Comparison of ENCODE assay signal across 25 cellular contexts in the genomic region with DNA sequence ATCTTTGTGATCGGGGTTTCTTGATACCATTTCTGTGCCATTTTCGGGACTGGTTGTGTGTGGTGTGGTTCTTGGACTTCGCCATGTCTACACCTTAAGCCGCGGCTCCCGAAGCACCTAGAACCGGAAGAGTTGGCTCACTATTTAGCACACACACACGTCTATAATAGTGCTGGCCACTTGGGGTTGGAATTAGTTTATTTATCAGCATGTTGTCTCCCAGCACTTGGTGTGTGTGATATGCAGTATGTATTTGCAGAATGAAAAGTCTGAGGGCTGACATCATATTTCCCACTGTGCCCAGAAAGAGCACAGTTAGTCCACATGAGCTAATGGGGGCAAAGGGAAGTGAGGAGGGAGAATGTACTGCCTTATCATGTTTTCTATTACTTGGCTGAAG.
"Had no signal": no experiment of that assay in that cellular context is flagged by ENCODE, and none has a peak within 500 bp of the region (broad histone marks: within the 10 kb centered on the region; RNA-seq: fewer than 3 reads in every experiment).

No MANE protein-coding gene starts in this region.

- DNase-seq: hypothalamus; immature natural killer cell; kidney; lower lobe of right lung; mammary epithelial cell; mesenchymal stem cell; naive thymus-derived CD8-positive, alpha-beta T cell; nucleus accumbens; pancreas; psoas muscle; stimulated activated CD4-positive, alpha-beta T cell treated with anti-CD3 and anti-CD28 coated beads, Interleukin-12 subunit alpha, Interleukin-12 subunit beta, amount 100 ng/mL, for 4 hours; stimulated activated CD4-positive, alpha-beta T cell treated with anti-CD3 and anti-CD28 coated beads, Interleukin-15, amount 100 ng/mL, for 24 hours; stimulated activated CD4-positive, alpha-beta T cell treated with anti-CD3 and anti-CD28 coated beads, Interleukin-2, amount 100 ng/mL, for 24 hours; stimulated activated CD4-positive, alpha-beta T cell treated with anti-CD3 and anti-CD28 coated beads, Interleukin-4, amount 100 ng/mL, for 1 hour; stimulated activated naive B cell treated with anti-CD40 and anti-IgM and Interleukin-4, amounts not matched to agents 10 μg/mL and 1 μg/mL and 100 μg/mL, for 72 hours; stimulated activated naive CD8-positive, alpha-beta T cell treated with anti-CD3 and anti-CD28 coated beads, Interleukin-15, Interleukin-2, amounts not matched to agents 100 U/mL and 50 U/mL, for 24 hours; stomach; testis; thyroid gland; transverse colon; upper lobe of right lung had no signal

- H3K9me3 Mint-ChIP-seq: immature natural killer cell; naive thymus-derived CD8-positive, alpha-beta T cell; nephron; neural crest cell; stimulated activated naive B cell treated with anti-CD40 and anti-IgM and Interleukin-4, amounts not matched to agents 10 μg/mL and 1 μg/mL and 100 μg/mL, for 72 hours had no signal

- H3K9me3 ChIP-seq: lower lobe of right lung, pancreas, psoas muscle, stomach, testis, thyroid gland, transverse colon, upper lobe of right lung had no signal

- H3K27ac Mint-ChIP-seq: nephron; stimulated activated naive B cell treated with anti-CD40 and anti-IgM and Interleukin-4, amounts not matched to agents 10 μg/mL and 1 μg/mL and 100 μg/mL, for 72 hours had no signal

- H3K27me3 ChIP-seq: pancreas, stomach, testis, thyroid gland, transverse colon, upper lobe of right lung had no signal

- H3K4me1 Mint-ChIP-seq: immature natural killer cell, nephron, neural crest cell had no signal

- H3K4me1 ChIP-seq: lower lobe of right lung, pancreas, psoas muscle, stomach, testis, thyroid gland, transverse colon, upper lobe of right lung had no signal

- ATAC-seq: lower lobe of right lung; naive thymus-derived CD8-positive, alpha-beta T cell; pancreas; psoas muscle; sciatic nerve; stimulated activated naive B cell treated with anti-CD40 and anti-IgM and Interleukin-4, amounts not matched to agents 10 μg/mL and 1 μg/mL and 100 μg/mL, for 72 hours; stimulated activated naive CD8-positive, alpha-beta T cell treated with anti-CD3 and anti-CD28 coated beads, Interleukin-15, Interleukin-2, amounts not matched to agents 100 U/mL and 50 U/mL, for 24 hours; upper lobe of right lung had no signal

- H3K4me3 Mint-ChIP-seq: immature natural killer cell; naive thymus-derived CD8-positive, alpha-beta T cell; nephron; neural crest cell; stimulated activated naive B cell treated with anti-CD40 and anti-IgM and Interleukin-4, amounts not matched to agents 10 μg/mL and 1 μg/mL and 100 μg/mL, for 72 hours had no signal

- H3K4me3 ChIP-seq: lower lobe of right lung, pancreas, psoas muscle, skin epidermis, stomach, testis, thyroid gland, transverse colon, upper lobe of right lung had no signal

- H3K27me3 Mint-ChIP-seq: naive thymus-derived CD8-positive, alpha-beta T cell; stimulated activated naive B cell treated with anti-CD40 and anti-IgM and Interleukin-4, amounts not matched to agents 10 μg/mL and 1 μg/mL and 100 μg/mL, for 72 hours had no signal

- H3K27ac ChIP-seq: lower lobe of right lung, pancreas, psoas muscle, skin epidermis, stomach, testis, thyroid gland, transverse colon, upper lobe of right lung had no signal
